Comparison of ENCODE assay signal across 9 cellular contexts in the genomic region with DNA sequence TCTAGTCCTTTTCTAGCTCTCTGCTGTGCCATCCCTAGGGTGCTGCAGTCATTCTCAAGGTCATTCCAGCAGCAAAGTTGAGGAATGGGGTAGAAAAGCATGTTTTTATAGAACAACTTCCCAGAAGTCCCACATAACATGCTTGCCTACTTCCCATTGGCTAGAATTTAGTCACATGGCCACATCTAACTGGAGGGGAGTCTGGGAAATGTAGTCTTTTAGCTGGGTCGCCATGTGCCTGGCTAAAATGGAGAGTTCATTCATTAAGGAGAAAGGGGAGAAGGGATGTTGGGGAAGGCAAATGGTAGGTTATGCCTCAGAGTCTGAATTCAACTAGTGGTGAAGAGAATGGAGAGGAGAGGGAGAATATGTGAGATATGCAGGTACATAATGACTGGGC.
DNase-seq lines count a peak whose midpoint lies in the region; ATAC-seq, FAIRE-seq and TF ChIP-seq lines count a peak whose summit lies in the region.
"Had no signal": no experiment of that assay in that cellular context is flagged by ENCODE, and none has a peak within 500 bp of the region (broad histone marks: within the 10 kb centered on the region; RNA-seq: fewer than 3 reads in every experiment).

No MANE protein-coding gene starts in this region.

- POLR2A ChIA-PET in endothelial cell of umbilical vein (lab: Charles Lee) (no interaction called here), GM10248 (lab: Yijun Ruan, JAX) (no interaction called here)

- no peaks in the 10 kb centered on the region for H3K4me1 Mint-ChIP-seq in Calu3 (ENCODE audit: low read depth, unreplicated experiment)
- H3K4me1 Mint-ChIP-seq: activated naive CD4-positive, alpha-beta T cell treated with anti-CD3 and anti-CD28 coated beads, Interleukin-2, amount 50 U/mL, for 24 hours had no signal

- H3K36me3 Mint-ChIP-seq in Calu3 (ENCODE audit: insufficient read depth, unreplicated experiment): no peaks in the 10 kb centered on the region
- H3K36me3 Mint-ChIP-seq: activated naive CD4-positive, alpha-beta T cell treated with anti-CD3 and anti-CD28 coated beads, Interleukin-2, amount 50 U/mL, for 24 hours had no signal

- DNase-seq in Calu3: peak; percentile 52
- DNase-seq in NCI-H2171 (lab: John Stamatoyannopoulos, UW): peak; percentile 59
- peak; percentile 15 for DNase-seq in endothelial cell of umbilical vein (ENCODE audit: low read depth, low spot score)
- DNase-seq in stimulated activated CD4-positive, alpha-beta T cell treated with anti-CD3 and anti-CD28 coated beads, Interleukin-4, amount 100 ng/mL, for 1 hour: no peak
- no peak for DNase-seq in GM10248 (ENCODE audit: extremely low spot score)
- no peak for DNase-seq in stimulated activated naive CD4-positive, alpha-beta T cell (lab: John Stamatoyannopoulos, UW)

- H3K79me2 ChIP-seq in endothelial cell of umbilical vein (ENCODE audit: control insufficient read depth, insufficient read depth, low read length): no peaks in the 10 kb centered on the region

- TF ChIP-seq CTCF in Calu3 (IDR thresholded peaks at IDR 0.05; ENCODE audit: unreplicated experiment): no peak
- no peak for TF ChIP-seq CTCF in endothelial cell of umbilical vein (IDR thresholded peaks at IDR 0.05; ENCODE audit: extremely low read depth in 1 of 2, insufficient read depth in 1 of 2, low read depth in 1 of 2, low read length in 2 of 2)
- TF ChIP-seq CTCF in GM10248 (IDR thresholded peaks at IDR 0.05; ENCODE audit: control extremely low read depth, extremely low read depth, low read depth, missing control alignments): no peak

- H3K27me3 ChIP-seq in endothelial cell of umbilical vein (ENCODE audit: control insufficient read depth in 2 of 2, insufficient read depth in 2 of 2, low read length in 2 of 2): no peaks in the 10 kb centered on the region

- no TSS peak for BruUV-seq in Calu3 (replicated peaks; lab: Mats Ljungman, UMichigan)
- BruUV-seq in endothelial cell of umbilical vein (replicated peaks; lab: Mats Ljungman, UMichigan): no TSS peak

- dilution Hi-C loops in endothelial cell of umbilical vein (cut with MboI; ENCODE audit: extremely low pct_ligation_motif_present, low sequenced_read_pairs): no loop called here

- H3K9me1 ChIP-seq in endothelial cell of umbilical vein (replicated peaks; ENCODE audit: control insufficient read depth, extremely low read depth, insufficient read depth, low read length): no peaks in the 10 kb centered on the region

- no peak overlapping the region for H3K27ac ChIP-seq in endothelial cell of umbilical vein (ENCODE audit: insufficient read depth, low read depth, low read length)

- H3K4me2 ChIP-seq in endothelial cell of umbilical vein (ENCODE audit: insufficient read depth, low read length): no peak overlapping the region

- ATAC-seq in GM21576 (IDR thresholded peaks at IDR 0.05; ENCODE audit: unreplicated experiment): peak; percentile 62
- no peak for ATAC-seq in HG02938 (IDR thresholded peaks at IDR 0.05; ENCODE audit: unreplicated experiment)

- no peak overlapping the region for H3K27ac Mint-ChIP-seq in Calu3 (ENCODE audit: unreplicated experiment)
- H3K27ac Mint-ChIP-seq: activated naive CD4-positive, alpha-beta T cell treated with anti-CD3 and anti-CD28 coated beads, Interleukin-2, amount 50 U/mL, for 24 hours had no signal

- no peak overlapping the region for H3K4me3 Mint-ChIP-seq in Calu3 (ENCODE audit: low read depth, unreplicated experiment)
- H3K4me3 Mint-ChIP-seq: activated naive CD4-positive, alpha-beta T cell treated with anti-CD3 and anti-CD28 coated beads, Interleukin-2, amount 50 U/mL, for 24 hours had no signal

- no peak overlapping the region for H2AFZ ChIP-seq in endothelial cell of umbilical vein (ENCODE audit: low read depth, low read length)

- CTCF ChIA-PET in Calu3 (lab: Charles Lee) (no interaction called here), endothelial cell of umbilical vein (lab: Charles Lee) (no interaction called here), GM10248 (lab: Yijun Ruan, JAX) (interaction anchor here (1.7 kb wide), 1 partner anchor 10 kb away, joined by 3 read pairs; no protein-coding TSS in a partner anchor)

- no peak for FAIRE-seq in endothelial cell of umbilical vein (lab: Jason Lieb, UNC)

- no peak overlapping the region for H3K4me3 ChIP-seq in endothelial cell of umbilical vein (replicated peaks in 1 of 3; ENCODE audit: insufficient read depth in 1 of 3, low read depth in 1 of 3, low read length in 3 of 3)

- H3K4me1 ChIP-seq in endothelial cell of umbilical vein (ENCODE audit: control insufficient read depth, extremely low read depth, insufficient read depth, low read length): no peaks in the 10 kb centered on the region

- intact Hi-C loops in Calu3 (cut with micrococcal nuclease; ENCODE audit: unreplicated experiment): no loop called here
- intact Hi-C loops in endothelial cell of umbilical vein (cut with micrococcal nuclease): no loop called here

- no peaks in the 10 kb centered on the region for H4K20me1 ChIP-seq in endothelial cell of umbilical vein (replicated peaks; ENCODE audit: control insufficient read depth, extremely low read depth, insufficient read depth, low read length)

- H3K9ac ChIP-seq in endothelial cell of umbilical vein (replicated peaks; ENCODE audit: extremely low read depth, insufficient read depth, low read length): no peak overlapping the region

- H3K9me3 Mint-ChIP-seq in Calu3 (ENCODE audit: low read depth, unreplicated experiment): peaks cover 3% of the 10 kb centered on the region
- H3K9me3 Mint-ChIP-seq: activated naive CD4-positive, alpha-beta T cell treated with anti-CD3 and anti-CD28 coated beads, Interleukin-2, amount 50 U/mL, for 24 hours had no signal

- H3K27me3 Mint-ChIP-seq in Calu3 (ENCODE audit: unreplicated experiment): no peaks in the 10 kb centered on the region

- no peaks in the 10 kb centered on the region for H3K9me3 ChIP-seq in endothelial cell of umbilical vein (replicated peaks; ENCODE audit: control insufficient read depth, insufficient read depth, low read length)

- TF ChIP-seq POLR2A in endothelial cell of umbilical vein (IDR thresholded peaks at IDR 0.05; ENCODE audit: low read depth, low read length): no peak

- H3K36me3 ChIP-seq in endothelial cell of umbilical vein (ENCODE audit: control insufficient read depth in 2 of 2, extremely low read depth in 1 of 2, insufficient read depth in 2 of 2, low read length in 2 of 2): no peaks in the 10 kb centered on the region

TF ChIP-seq in endothelial cell of umbilical vein, 7 proteins besides CTCF, POLR2A, EP300 and RAD21:
- TF ChIP-seq JUN (IDR thresholded peaks at IDR 0.05; ENCODE audit: borderline replicate concordance, insufficient read depth, insufficient read length, low read depth) (no peak), GATA2 (IDR thresholded peaks at IDR 0.05; ENCODE audit: insufficient read depth, insufficient read length, low read depth, low read length) (no peak), MYC (IDR thresholded peaks at IDR 0.05; ENCODE audit: low read depth, low read length) (no peak), POLR2AphosphoS5 (IDR thresholded peaks at IDR 0.05; ENCODE audit: insufficient read depth, low read depth, low read length) (no peak), EZH2 (IDR thresholded peaks at IDR 0.05; ENCODE audit: borderline replicate concordance, low read depth, low read length, severe bottlenecking) (no peak), FOS (IDR thresholded peaks at IDR 0.05; ENCODE audit: borderline replicate concordance, insufficient read depth, low read length) (no peak)
- TF ChIP-seq, protein P1, sequence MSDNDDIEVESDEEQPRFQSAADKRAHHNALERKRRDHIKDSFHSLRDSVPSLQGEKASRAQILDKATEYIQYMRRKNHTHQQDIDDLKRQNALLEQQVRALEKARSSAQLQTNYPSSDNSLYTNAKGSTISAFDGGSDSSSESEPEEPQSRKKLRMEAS (IDR thresholded peaks at IDR 0.05; ENCODE audit: insufficient read depth, insufficient read length): no peak

Comparison
In these comparisons a context has a peak if more than half of its experiments do, and no peak if none do; other contexts are left out.
1. DNase-seq: peak in Calu3 (single experiment), NCI-H2171 (single experiment) and endothelial cell of umbilical vein (single experiment); none in stimulated activated CD4-positive, alpha-beta T cell treated with anti-CD3 and anti-CD28 coated beads, Interleukin-4, amount 100 ng/mL, for 1 hour (single experiment), GM10248 (single experiment) and stimulated activated naive CD4-positive, alpha-beta T cell (0 of 6).